ENCODE assay signal across 8 cellular contexts in the genomic region with DNA sequence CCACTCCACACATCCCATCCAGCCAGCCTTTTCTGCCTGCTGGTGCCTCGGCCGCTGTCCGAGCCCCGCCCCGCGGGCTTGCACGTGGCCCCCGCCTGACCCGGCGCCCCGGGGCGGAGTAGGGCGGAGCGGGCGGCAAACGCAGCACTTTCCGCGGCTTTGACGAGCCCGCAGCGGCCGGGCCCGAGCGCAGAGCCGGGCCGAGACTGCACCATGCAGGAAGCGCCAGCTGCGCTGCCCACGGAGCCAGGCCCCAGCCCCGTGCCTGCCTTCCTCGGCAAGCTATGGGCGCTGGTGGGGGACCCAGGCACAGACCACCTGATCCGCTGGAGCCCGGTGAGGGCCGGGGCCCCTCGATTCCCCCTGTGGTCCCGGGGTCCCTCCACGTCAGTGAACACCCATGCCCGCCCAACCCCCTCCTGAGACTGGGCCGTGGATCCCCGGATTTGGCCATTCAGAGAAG. TPM values are rescaled to one million over a fixed set of nuclear protein-coding genes. Genes with fewer than 3 reads are reported as not detected.
DNase-seq lines count a peak whose midpoint lies in the region; ATAC-seq and TF ChIP-seq lines count a peak whose summit lies in the region.

Gene HSF4, plus strand, starts transcription at position 147 of the 463 bp plus-strand sequence. Its CDS starts 67 bp downstream, at position 214.

- H3K27me3 ChIP-seq in ectodermal cell (ENCODE audit: control insufficient read depth, insufficient read depth, low read length, poor library complexity, severe bottlenecking) = peaks cover 100% of the 10 kb centered on the region
- H3K27me3 ChIP-seq in upper lobe of right lung = peaks cover 18% of the 10 kb centered on the region

- intact Hi-C loops in upper lobe of right lung (cut with DNase I) = no loop called here

- 3 to 4% methylated on average over 41 of the region's 41 CpGs for WGBS in ectodermal cell, 2 experiments

- no peaks in the 10 kb centered on the region for H3K36me3 Mint-ChIP-seq in mesothelial cell of epicardium

- H3K4me3 Mint-ChIP-seq in mesothelial cell of epicardium = peak within 1 kb of the TSS; percentile 49

- H3K4me3 ChIP-seq in ectodermal cell (ENCODE audit: insufficient read depth, low read depth, low read length) = peak within 1 kb of the TSS; percentile 32
- peak within 1 kb of the TSS; percentile 46 for H3K4me3 ChIP-seq in upper lobe of right lung

- H3K27ac Mint-ChIP-seq in mesothelial cell of epicardium = no peak within 1 kb of the TSS

- no peak for TF ChIP-seq CTCF in mesothelial cell of epicardium (IDR thresholded peaks at IDR 0.05; ENCODE audit: unreplicated experiment)
- TF ChIP-seq CTCF in upper lobe of right lung (IDR thresholded peaks at IDR 0.05) = no peak

- H3K27ac ChIP-seq in ectodermal cell (ENCODE audit: insufficient read depth, low read depth, low read length, poor library complexity, severe bottlenecking) (no peak within 1 kb of the TSS), upper lobe of right lung (no peak within 1 kb of the TSS)

- ATAC-seq in upper lobe of right lung = peak; percentile 54

- H3K9me3 Mint-ChIP-seq in mesothelial cell of epicardium = no peaks in the 10 kb centered on the region

- no peaks in the 10 kb centered on the region for H3K36me3 ChIP-seq in ectodermal cell (ENCODE audit: control insufficient read depth, insufficient read depth, low read length)
- H3K36me3 ChIP-seq in upper lobe of right lung = no peaks in the 10 kb centered on the region

- peaks cover 12% of the 10 kb centered on the region for H3K4me1 ChIP-seq in ectodermal cell (ENCODE audit: control insufficient read depth, insufficient read depth, low read length)
- peaks cover 57% of the 10 kb centered on the region for H3K4me1 ChIP-seq in upper lobe of right lung

- peaks cover 27% of the 10 kb centered on the region for H3K4me1 Mint-ChIP-seq in mesothelial cell of epicardium

- H3K9me3 ChIP-seq in ectodermal cell (ENCODE audit: control insufficient read depth, low read length) = no peaks in the 10 kb centered on the region
- H3K9me3 ChIP-seq in upper lobe of right lung = no peaks in the 10 kb centered on the region

- DNase-seq in EL (peak; percentile 36), NCI-H226 (peak; percentile 36), mesothelial cell of epicardium (ENCODE audit: low spot score in 2 of 2, unreplicated experiment in 2 of 2) (no peak), upper lobe of right lung (peak; percentile 90), dedifferentiated amniotic fluid mesenchymal stem cell (ENCODE audit: extremely low spot score) (no peak)
- DNase-seq in effector CD4-positive, alpha-beta T cell = no peak
- no peak for DNase-seq in activated effector memory CD4-positive, alpha-beta T cell treated with Interleukin-2 at 50 U/mL for 16 hours

- H3K27me3 Mint-ChIP-seq in mesothelial cell of epicardium (ENCODE audit: low read depth) = peaks cover 95% of the 10 kb centered on the region

RNA-seq across cellular contexts. Expression of gene HSF4, which starts in this region (rescaled TPM):
- polyA plus RNA-seq in ectodermal cell (2013, experiment 1 of 4) = not detected
- not detected for polyA plus RNA-seq in ectodermal cell (2013, experiment 2 of 4)
- polyA plus RNA-seq in ectodermal cell (2013, experiment 3 of 4) = 1.6 TPM
- polyA plus RNA-seq in ectodermal cell (2013, experiment 4 of 4) = 0.53 TPM
- total RNA-seq in mesothelial cell of epicardium = 10.7 to 14.2 TPM (median 13.1 TPM) in 3 replicates
- 87.8 TPM for total RNA-seq in upper lobe of right lung

Comparison
In these comparisons a context has a peak if more than half of its experiments do, and no peak if none do; other contexts are left out.
1. DNase-seq: peak in EL (single experiment), NCI-H226 (single experiment) and upper lobe of right lung (single experiment); none in mesothelial cell of epicardium (0 of 2), effector CD4-positive, alpha-beta T cell (single experiment), dedifferentiated amniotic fluid mesenchymal stem cell (single experiment) and activated effector memory CD4-positive, alpha-beta T cell treated with Interleukin-2 at 50 U/mL for 16 hours (single experiment).